ENCODE assay signal across 1 cellular context in genomic region chr9:76044420-76044819, GRCh38.
TF ChIP-seq lines count a peak whose summit lies in the region.

No MANE protein-coding gene starts in this region.

TF ChIP-seq in HepG2, 621 proteins besides CTCF, POLR2A, EP300 and RAD21 (continued from another document):
- TF ChIP-seq SNAPC5 (CRISPR knock-in tag; IDR thresholded peaks at IDR 0.05; ENCODE audit: borderline replicate concordance) (no peak), ZNF841 (CRISPR knock-in tag; IDR thresholded peaks at IDR 0.05; ENCODE audit: borderline replicate concordance) (no peak), ZBTB39 (CRISPR knock-in tag; IDR thresholded peaks at IDR 0.05) (no peak), PTBP1 (IDR thresholded peaks at IDR 0.05; ENCODE audit: low read depth, low read length, poor library complexity, severe bottlenecking) (no peak), NR1H2 (CRISPR knock-in tag; IDR thresholded peaks at IDR 0.05; ENCODE audit: borderline replicate concordance, low read depth) (no peak), FOXJ3 (CRISPR knock-in tag; IDR thresholded peaks at IDR 0.05; ENCODE audit: borderline replicate concordance) (no peak), NAIF1 (CRISPR knock-in tag; IDR thresholded peaks at IDR 0.05; ENCODE audit: borderline replicate concordance) (no peak), RFX5 (IDR thresholded peaks at IDR 0.05; ENCODE audit: low read depth, low read length) (no peak), ZNF350 (CRISPR knock-in tag; IDR thresholded peaks at IDR 0.05; ENCODE audit: borderline replicate concordance, low read depth) (no peak), ZFP82 (CRISPR knock-in tag; IDR thresholded peaks at IDR 0.05; ENCODE audit: borderline replicate concordance) (no peak)
